Comparison of ENCODE assay signal across 31 cellular contexts in genomic region chr2:119469131-119469530, GRCh38. TPM values are rescaled to one million over a fixed set of nuclear protein-coding genes. Genes with fewer than 3 reads are reported as not detected.
"Had no signal": no experiment of that assay in that cellular context is flagged by ENCODE, and none has a peak within 500 bp of the region (broad histone marks: within the 10 kb centered on the region; RNA-seq: fewer than 3 reads in every experiment).

No MANE protein-coding gene starts in this region.

- DNase-seq: activated CD4-positive, alpha-beta T cell treated with anti-CD3 and anti-CD28 coated beads, Interleukin-2, amount 10 ng/mL, durations not matched to agents 24 days and 14 days; activated CD4-positive, alpha-beta T cell treated with anti-CD3 and anti-CD28 coated beads, Interleukin-2, amount 50 U/mL, for 4 hours; activated CD8-positive, alpha-beta T cell treated with anti-CD3 and anti-CD28 coated beads for 36 hours; activated effector memory CD4-positive, alpha-beta T cell treated with anti-CD3 and anti-CD28 coated beads, Interleukin-2, amount 50 U/mL, for 16 hours; activated naive CD4-positive, alpha-beta T cell; activated naive CD4-positive, alpha-beta T cell treated with anti-CD3 and anti-CD28 coated beads, Interleukin-2, amount 50 U/mL, for 16 hours; activated naive CD8-positive, alpha-beta T cell treated with anti-CD3 and anti-CD28 coated beads for 36 hours; activated T-cell treated with anti-CD3 and anti-CD28 coated beads, Interleukin-2, amount 50 U/mL, for 1 hour; activated T-cell treated with anti-CD3 and anti-CD28 coated beads, Interleukin-2, amount 50 U/mL, for 72 hours; body of pancreas; cerebellar nuclear complex; Kasumi-1; KG1; MG63; NCI-H1048; NCI-H1436; NCI-H1694; NCI-H524 treated with DMSO at 0.1 percent for 48 hours; SJCRH30 had no signal

- H3K4me3 ChIP-seq: ascending aorta, body of pancreas, breast epithelium, MG63, SJCRH30, SK-N-MC had no signal

- H3K4me1 ChIP-seq: ascending aorta, breast epithelium, SJCRH30 had no signal

- H3K27me3 ChIP-seq: ascending aorta, body of pancreas, breast epithelium, MG63, SJCRH30 had no signal

- H3K9me3 ChIP-seq: ascending aorta, body of pancreas, breast epithelium, MG63, SJCRH30 had no signal

- FAIRE-seq: TTC549 had no signal

- ATAC-seq: activated CD8-positive, alpha-beta T cell treated with anti-CD3 and anti-CD28 coated beads for 36 hours; activated T-cell treated with anti-CD3 and anti-CD28 coated beads, Interleukin-2, amount 50 U/mL, for 72 hours; activated T-helper 17 cell treated with anti-CD3 and anti-CD28 coated beads, Interleukin-2, amount 50 U/mL, for 72 hours; Panc1 had no signal

- H3K27ac ChIP-seq: body of pancreas, breast epithelium, SJCRH30, SK-N-MC had no signal

- H3K36me3 ChIP-seq: ascending aorta, breast epithelium, MG63, SJCRH30 had no signal

RNA-seq across cellular contexts. Expression of gene TMEM37, which starts 37.5 kb away (rescaled TPM):
- total RNA-seq: activated CD4-positive, alpha-beta T cell treated with anti-CD3 and anti-CD28 coated beads, Interleukin-2, amount 10 ng/mL, durations not matched to agents 24 days and 14 days; activated CD8-positive, alpha-beta memory T cell treated with anti-CD3 and anti-CD28 coated beads for 36 hours; activated CD8-positive, alpha-beta T cell treated with anti-CD3 and anti-CD28 coated beads for 36 hours; activated naive CD8-positive, alpha-beta T cell treated with anti-CD3 and anti-CD28 coated beads for 36 hours; activated T-cell treated with anti-CD3 and anti-CD28 coated beads, Interleukin-2, amount 50 U/mL, for 72 hours; activated T-helper 17 cell treated with anti-CD3 and anti-CD28 coated beads, Interleukin-2, amount 50 U/mL, for 72 hours; OCI-LY7; RPMI7951; T-helper 1 cell treated with Interleukin-12 subunit alpha and Interleukin-12 subunit beta and Interleukin-4 antibody, amounts not matched to agents 30 ng/mL and 1 ng/mL, for 36 hours; T-helper 2 cell treated with Interferon-gamma antibody and Interleukin-4, amounts not matched to agents 100 ng/mL and 5 ng/mL, for 36 hours had no signal

RNA-seq across cellular contexts. Expression of gene SCTR, which starts 55.2 kb away (rescaled TPM):
- total RNA-seq: activated CD4-positive, alpha-beta T cell treated with anti-CD3 and anti-CD28 coated beads, Interleukin-2, amount 10 ng/mL, durations not matched to agents 24 days and 14 days; activated CD8-positive, alpha-beta memory T cell treated with anti-CD3 and anti-CD28 coated beads for 36 hours; activated CD8-positive, alpha-beta T cell treated with anti-CD3 and anti-CD28 coated beads for 36 hours; activated naive CD8-positive, alpha-beta T cell treated with anti-CD3 and anti-CD28 coated beads for 36 hours; activated T-cell treated with anti-CD3 and anti-CD28 coated beads, Interleukin-2, amount 50 U/mL, for 72 hours; activated T-helper 17 cell treated with anti-CD3 and anti-CD28 coated beads, Interleukin-2, amount 50 U/mL, for 72 hours; ascending aorta; breast epithelium; NCI-H460; OCI-LY7; RPMI7951; SJCRH30; T-helper 1 cell treated with Interleukin-12 subunit alpha and Interleukin-12 subunit beta and Interleukin-4 antibody, amounts not matched to agents 30 ng/mL and 1 ng/mL, for 36 hours; T-helper 2 cell treated with Interferon-gamma antibody and Interleukin-4, amounts not matched to agents 100 ng/mL and 5 ng/mL, for 36 hours had no signal
